In the genomic region with DNA sequence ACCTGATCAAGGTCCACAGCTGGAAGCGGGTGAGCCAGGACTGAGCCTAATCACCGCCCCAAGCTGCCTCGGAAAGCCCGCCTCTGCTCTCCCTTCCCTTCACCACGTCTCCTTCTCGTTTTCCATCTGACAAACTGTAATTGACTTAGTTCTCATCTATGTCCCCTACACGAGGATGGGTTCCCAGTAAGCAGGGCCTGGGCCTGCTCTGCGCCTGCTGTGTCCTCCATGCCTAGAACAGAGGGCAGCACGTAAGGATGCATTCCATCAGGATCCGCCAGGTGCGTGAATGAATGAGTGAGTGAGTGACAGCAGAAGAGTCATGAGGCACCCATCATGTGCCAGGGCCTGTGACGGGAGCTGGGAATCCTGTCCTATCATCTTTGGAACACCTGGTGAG, we compare ENCODE assay signal across 25 cellular contexts.
"Had no signal": no experiment of that assay in that cellular context is flagged by ENCODE, and none has a peak within 500 bp of the region (broad histone marks: within the 10 kb centered on the region; RNA-seq: fewer than 3 reads in every experiment).

No MANE protein-coding gene starts in this region.

- H3K4me1 Mint-ChIP-seq: activated B cell treated with CpG ODN at 0.5 μM for 24 hours had no signal

- H3K4me3 Mint-ChIP-seq: activated B cell treated with CpG ODN at 0.5 μM for 24 hours; activated CD4-positive, alpha-beta T cell treated with anti-CD3 and anti-CD28 coated beads, Interleukin-2, amount 10 ng/mL, durations not matched to agents 7 days and 5 days; activated naive CD4-positive, alpha-beta T cell treated with anti-CD3 and anti-CD28 coated beads for 36 hours; activated naive CD8-positive, alpha-beta T cell had no signal

- H3K9me3 ChIP-seq: Peyer's patch, SJCRH30, SK-N-SH had no signal

- DNase-seq: activated B cell treated with CpG ODN at 0.5 μM for 24 hours; activated CD4-positive, alpha-beta T cell treated with anti-CD3 and anti-CD28 coated beads, Interleukin-2, amount 10 ng/mL, durations not matched to agents 7 days and 5 days; activated gamma-delta T cell; activated naive CD4-positive, alpha-beta T cell treated with anti-CD3 and anti-CD28 coated beads for 36 hours; activated T-cell treated with anti-CD3 and anti-CD28 coated beads, Interleukin-2, amount 50 U/mL, for 1 hour; amygdala; brain microvascular endothelial cell; cerebellar nuclear complex; Karpas-422; MM.1S; NCI-H1105; NCI-H1436; NCI-H1694 treated with DMSO at 0.1 percent for 48 hours; NCI-H2029 treated with DMSO at 0.1 percent for 48 hours; NCI-H510A treated with DMSO at 0.1 percent for 48 hours; Peyer's patch; Right ventricle myocardium superior; SJCRH30; SK-N-SH; T1000 had no signal

- H3K4me3 ChIP-seq: cardiac muscle cell, K562, Peyer's patch, SJCRH30 had no signal

- H3K9ac ChIP-seq: SK-N-SH had no signal

- FAIRE-seq: K562, TTC549 had no signal

- H3K27me3 ChIP-seq: brain microvascular endothelial cell, cardiac muscle cell, Peyer's patch had no signal

- H3K9me3 Mint-ChIP-seq: activated B cell treated with CpG ODN at 0.5 μM for 24 hours; activated CD4-positive, alpha-beta T cell treated with anti-CD3 and anti-CD28 coated beads, Interleukin-2, amount 10 ng/mL, durations not matched to agents 7 days and 5 days; activated naive CD4-positive, alpha-beta T cell treated with anti-CD3 and anti-CD28 coated beads for 36 hours had no signal

- H3K4me2 ChIP-seq: SK-N-SH had no signal

- H3K27ac ChIP-seq: brain microvascular endothelial cell, cardiac muscle cell, Peyer's patch, RWPE1, SJCRH30 had no signal

- H3K36me3 Mint-ChIP-seq: activated naive CD8-positive, alpha-beta T cell had no signal

- H3K27ac Mint-ChIP-seq: activated B cell treated with CpG ODN at 0.5 μM for 24 hours; activated CD4-positive, alpha-beta T cell treated with anti-CD3 and anti-CD28 coated beads, Interleukin-2, amount 10 ng/mL, durations not matched to agents 7 days and 5 days; activated naive CD4-positive, alpha-beta T cell treated with anti-CD3 and anti-CD28 coated beads for 36 hours; activated naive CD8-positive, alpha-beta T cell had no signal

- H3K36me3 ChIP-seq: brain microvascular endothelial cell, cardiac muscle cell, Peyer's patch, SJCRH30 had no signal

- H3K4me1 ChIP-seq: Peyer's patch, SJCRH30 had no signal

- ATAC-seq: K562 had no signal
